In the genomic region with DNA sequence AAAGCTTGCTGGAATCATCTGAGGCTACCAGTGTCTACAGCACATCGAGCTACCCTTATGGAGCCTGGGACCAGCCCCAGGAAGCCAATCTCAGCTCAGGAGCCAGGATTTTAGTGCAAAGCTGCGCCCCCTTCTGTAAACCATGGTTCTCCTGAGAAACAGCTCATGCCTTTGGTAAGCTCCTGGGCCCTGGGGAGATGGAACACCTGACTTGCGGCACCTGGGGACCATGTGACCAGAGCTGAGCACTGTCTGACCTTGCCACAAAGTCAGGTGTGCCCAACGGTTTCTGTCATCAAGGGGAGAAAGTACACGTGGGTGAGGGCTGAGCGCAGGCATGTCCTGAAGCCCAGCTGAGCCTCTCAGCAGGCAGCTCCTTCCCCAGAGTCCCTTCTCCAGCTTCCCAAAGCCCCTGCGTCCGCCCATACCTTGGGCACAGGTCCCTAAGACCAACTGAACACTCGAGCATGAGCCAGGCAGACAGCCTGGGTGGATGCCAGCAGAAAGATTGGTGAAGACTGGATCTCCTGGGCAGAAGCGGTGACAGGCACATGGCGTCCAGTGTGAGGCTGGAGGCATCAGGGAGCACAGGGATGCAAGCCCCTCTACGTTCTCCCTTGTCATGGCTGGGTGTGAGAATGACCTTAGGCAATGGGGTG, we compare ENCODE assay signal across 12 cellular contexts. TPM values are rescaled to one million over a fixed set of nuclear protein-coding genes. Genes with fewer than 3 reads are reported as not detected.
DNase-seq lines count a peak whose midpoint lies in the region; ATAC-seq, FAIRE-seq and TF ChIP-seq lines count a peak whose summit lies in the region.
"Had no signal": no experiment of that assay in that cellular context is flagged by ENCODE, and none has a peak within 500 bp of the region (broad histone marks: within the 10 kb centered on the region; RNA-seq: fewer than 3 reads in every experiment).

No MANE protein-coding gene starts in this region.

- no peaks in the 10 kb centered on the region for H3K9me3 ChIP-seq in HepG2 (ENCODE audit: low read length)
- no peaks in the 10 kb centered on the region for H3K9me3 ChIP-seq in right lobe of liver
- no peaks in the 10 kb centered on the region for H3K9me3 ChIP-seq in kidney (ENCODE audit: control insufficient read depth in 1 of 2, low read length in 2 of 2)

- DNase-seq in HepG2 (ENCODE audit: low spot score) (no peak), right lobe of liver (no peak), RWPE1 (ENCODE audit: low spot score) (no peak), kidney (peak; percentile 77), retina (no peak)
- DNase-seq: activated CD4-positive, alpha-beta T cell treated with anti-CD3 and anti-CD28 coated beads for 1 hour; activated T-cell treated with anti-CD3 and anti-CD28 coated beads, Interleukin-2, amount 50 U/mL, for 4 hours; left ventricle myocardium superior; NCI-H748 treated with DMSO at 0.1 percent for 48 hours had no signal

- H3K4me1 ChIP-seq in HepG2 (ENCODE audit: insufficient read depth, low read length), result peaks cover 4% of the 10 kb centered on the region; the same call in 1 of the 2 replicates
- no peaks in the 10 kb centered on the region for H3K4me1 ChIP-seq in right lobe of liver
- H3K4me1 ChIP-seq in kidney (ENCODE audit: control insufficient read depth in 1 of 2, insufficient read depth in 1 of 2, low read depth in 1 of 2, low read length in 2 of 2), result peaks cover 4 to 7% of the 10 kb centered on the region in 2 donors

- POLR2A ChIA-PET in HepG2 (lab: Yijun Ruan, JAX) (no interaction called here), RWPE1 (lab: Yijun Ruan, JAX; ENCODE audit: low non-redundant PET) (no interaction called here)

- no peak overlapping the region for H3K9ac ChIP-seq in HepG2 (ENCODE audit: insufficient read depth, low read depth, low read length)
- H3K9ac ChIP-seq in kidney (ENCODE audit: low read length in 2 of 2), result peak overlapping the region; percentile 51 to 54

- TF ChIP-seq CTCF in HepG2 (CRISPR knock-in tag; IDR thresholded peaks at IDR 0.05) (peak; percentile 35; the same call in 1 of the 2 replicates), right lobe of liver (IDR thresholded peaks at IDR 0.05) (no peak), RWPE1 (conservative IDR thresholded peaks at IDR 0.05; ENCODE audit: low read depth) (no peak), kidney (IDR thresholded peaks at IDR 0.05; ENCODE audit: borderline replicate concordance, extremely low read depth, insufficient read depth) (no peak)

- ATAC-seq in HepG2, result peak; percentile 71
- no peak for ATAC-seq in right lobe of liver
- ATAC-seq in HG03196 (IDR thresholded peaks at IDR 0.05; ENCODE audit: unreplicated experiment), result no peak
- no peak for ATAC-seq in GM21619 (IDR thresholded peaks at IDR 0.05; ENCODE audit: unreplicated experiment)
- no peak for ATAC-seq in GM18907 (IDR thresholded peaks at IDR 0.05; ENCODE audit: unreplicated experiment)
- ATAC-seq: activated T-cell treated with anti-CD3 and anti-CD28 coated beads, Interleukin-2, amount 50 U/mL, for 4 hours had no signal

- no peaks in the 10 kb centered on the region for H4K20me1 ChIP-seq in HepG2 (ENCODE audit: insufficient read depth, low read length)

- no peak overlapping the region for H2AFZ ChIP-seq in HepG2 (ENCODE audit: low read length)

- 33% methylated on average over 10 of the region's 12 CpGs for WGBS in HepG2 (ENCODE audit: low lambda C conversion rate)
- 100% methylated on average over 1 of the region's 12 CpGs for WGBS in right lobe of liver (ENCODE audit: insufficient coverage, low coverage, low lambda C conversion rate, missing lambda C conversion rate)

- no TSS peak for BruUV-seq in HepG2 (replicated peaks; lab: Mats Ljungman, UMichigan)

- H3K4me2 ChIP-seq in HepG2 (ENCODE audit: low read depth, low read length), result no peak overlapping the region

- CTCF ChIA-PET in HepG2 (lab: Yijun Ruan, JAX; ENCODE audit: low intra/inter-chr PET ratio, low total read pairs) (interaction anchor here (1.3 kb wide), 1 partner anchor 26 kb away, joined by 4 read pairs; no protein-coding TSS in a partner anchor), RWPE1 (lab: Yijun Ruan, JAX) (interaction anchor here (0.5 to 1.2 kb wide), 4 partner anchors 17 to 230 kb away, joined by 3 to 4 read pairs (median 3); a partner anchor contains a TSS)

- no peak overlapping the region for H3K27ac ChIP-seq in HepG2 (ENCODE audit: extremely low read length, insufficient read depth, low read length)
- no peak overlapping the region for H3K27ac ChIP-seq in right lobe of liver
- H3K27ac ChIP-seq in RWPE1, result peak overlapping the region; percentile 64
- H3K27ac ChIP-seq in kidney (ENCODE audit: low read depth in 2 of 2, low read length in 2 of 2), result peak overlapping the region; percentile 88 to 91

- TF ChIP-seq RAD21 in HepG2 (CRISPR knock-in tag; IDR thresholded peaks at IDR 0.05), result no peak

- TF ChIP-seq EP300 in HepG2 (IDR thresholded peaks at IDR 0.05; ENCODE audit: low read depth in 2 of 2, low read length in 2 of 2) (no peak), HepG2 (CRISPR knock-in tag; IDR thresholded peaks at IDR 0.05; ENCODE audit: borderline replicate concordance) (no peak)

- FAIRE-seq in HepG2 (lab: Jason Lieb, UNC) (no peak), kidney (lab: Jason Lieb, UNC) (no peak)

- H3K36me3 ChIP-seq in HepG2 (replicated peaks in 1 of 2; ENCODE audit: control insufficient read depth in 1 of 2, insufficient read depth in 2 of 2, low read length in 2 of 2), result no peaks in the 10 kb centered on the region
- H3K36me3 ChIP-seq in right lobe of liver, result no peaks in the 10 kb centered on the region
- H3K36me3 ChIP-seq in kidney (ENCODE audit: control insufficient read depth in 1 of 2, insufficient read depth in 2 of 2, low read length in 2 of 2), result no peaks in the 10 kb centered on the region

- H3K4me3 ChIP-seq in HepG2 (replicated peaks in 1 of 3; ENCODE audit: insufficient read depth in 1 of 3, low read depth in 2 of 3, low read length in 3 of 3) (no peak overlapping the region), right lobe of liver (no peak overlapping the region), kidney (ENCODE audit: low read length in 2 of 2) (no peak overlapping the region)

- H3K27me3 ChIP-seq in HepG2 (ENCODE audit: control insufficient read depth in 1 of 2, insufficient read depth in 2 of 2, low read length in 2 of 2) (peaks cover 3 to 11% of the 10 kb centered on the region in 2 experiments; a peak in 2 of 5 replicates), right lobe of liver (no peaks in the 10 kb centered on the region)

- no peaks in the 10 kb centered on the region for H3K79me2 ChIP-seq in HepG2 (ENCODE audit: insufficient read depth, low read length)

- TF ChIP-seq POLR2A in HepG2 (IDR thresholded peaks at IDR 0.05; ENCODE audit: insufficient read depth in 1 of 2, low read depth in 2 of 2, low read length in 2 of 2), result no peak
- TF ChIP-seq POLR2A in right lobe of liver (IDR thresholded peaks at IDR 0.05), result no peak

- intact Hi-C loops in HepG2 (cut with micrococcal nuclease; ENCODE audit: unreplicated experiment) (no loop called here), right lobe of liver (cut with DNase I) (no loop called here), kidney (cut with DNase I) (no loop called here)

- in situ Hi-C loops in HepG2 (cut with HindIII; ENCODE audit: extremely low pct_ligation_motif_present, low pct_unique_long_range_greater_than_20kb), result no loop called here

TF ChIP-seq in HepG2, 621 proteins besides CTCF, POLR2A, EP300 and RAD21 (continues in another document):
- TF ChIP-seq, protein P1, sequence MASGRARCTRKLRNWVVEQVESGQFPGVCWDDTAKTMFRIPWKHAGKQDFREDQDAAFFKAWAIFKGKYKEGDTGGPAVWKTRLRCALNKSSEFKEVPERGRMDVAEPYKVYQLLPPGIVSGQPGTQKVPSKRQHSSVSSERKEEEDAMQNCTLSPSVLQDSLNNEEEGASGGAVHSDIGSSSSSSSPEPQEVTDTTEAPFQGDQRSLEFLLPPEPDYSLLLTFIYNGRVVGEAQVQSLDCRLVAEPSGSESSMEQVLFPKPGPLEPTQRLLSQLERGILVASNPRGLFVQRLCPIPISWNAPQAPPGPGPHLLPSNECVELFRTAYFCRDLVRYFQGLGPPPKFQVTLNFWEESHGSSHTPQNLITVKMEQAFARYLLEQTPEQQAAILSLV (CRISPR knock-in tag; IDR thresholded peaks at IDR 0.05; ENCODE audit: borderline replicate concordance), result no peak

RNA-seq across cellular contexts. Expression of a gene that starts 57.9 kb away (rescaled TPM):
- total RNA-seq in HepG2 (2016; rRNA removed; fragmentation: Illumina TruSeq; extraction: Trizol), result 0.62 and 0.88 TPM in 2 replicates
- total RNA-seq in HepG2 (2016; cell fraction: cytosol; rRNA removed; fragmentation: Illumina TruSeq; extraction: Trizol; ENCODE audit: low read depth), result 0.35 and 0.40 TPM in 2 replicates
- total RNA-seq in HepG2 (2016; cell fraction: insoluble cytoplasmic fraction; rRNA removed; fragmentation: Illumina TruSeq; extraction: Trizol), result 0.42 and 0.65 TPM in 2 replicates
- total RNA-seq in HepG2 (2016; cell fraction: membrane; rRNA removed; fragmentation: Illumina TruSeq; extraction: Trizol), result 0.52 and 0.53 TPM in 2 replicates
- total RNA-seq in HepG2 (2016; cell fraction: nucleus; rRNA removed; fragmentation: Illumina TruSeq; extraction: Trizol), result 0.38 and 0.71 TPM in 2 replicates
- polyA plus RNA-seq in HepG2 (2011; rRNA removed), result 0.13 and 0.22 TPM in 2 replicates
- polyA plus RNA-seq in HepG2 (2011; cell fraction: cytosol; rRNA removed), result 0.13 and 0.24 TPM in 2 replicates
- polyA plus RNA-seq in HepG2 (2011; cell fraction: nucleus; rRNA removed), result 0.12 and 0.23 TPM in 2 replicates
- 0.16 TPM in 1 of 2 replicates, not detected in the other for polyA plus RNA-seq in HepG2 (2012)
- 0.12 and 0.17 TPM in 2 replicates for polyA plus RNA-seq in HepG2 (2016; cell fraction: cytosol; fragmentation: Illumina TruSeq; extraction: Trizol; ENCODE audit: low read depth)
- polyA plus RNA-seq in HepG2 (2016; cell fraction: insoluble cytoplasmic fraction; fragmentation: Illumina TruSeq; extraction: Trizol; ENCODE audit: low read depth), result 0.46 and 0.58 TPM in 2 replicates
- polyA plus RNA-seq in HepG2 (2016; cell fraction: membrane; fragmentation: Illumina TruSeq; extraction: Trizol; ENCODE audit: low read depth), result 0.20 and 0.32 TPM in 2 replicates
- 0.37 and 0.77 TPM in 2 replicates for polyA plus RNA-seq in HepG2 (2016; cell fraction: nucleus; fragmentation: Illumina TruSeq; extraction: Trizol; ENCODE audit: insufficient read depth, low read depth)
- 0.96 and 5.4 TPM in 2 replicates for polyA minus RNA-seq in HepG2 (2011; rRNA and poly(A)+ RNA removed; ENCODE audit: low replicate concordance)
- polyA minus RNA-seq in HepG2 (2011; cell fraction: cytosol; rRNA and poly(A)+ RNA removed), result not detected in 2 replicates
- 0.37 and 0.39 TPM in 2 replicates for polyA minus RNA-seq in HepG2 (2011; cell fraction: nucleus; rRNA and poly(A)+ RNA removed)
- total RNA-seq in right lobe of liver, result under 1 TPM in 4 of 6 experiments, not detected in 2; 0.11 to 0.49 (median 0.29) TPM
- total RNA-seq in kidney, result 10.2 TPM
- polyA plus RNA-seq in kidney (ENCODE audit: insufficient read depth, low read depth, low replicate concordance), result 12.6 TPM

Comparison
In these comparisons a context has a peak if more than half of its experiments do, and no peak if none do; other contexts are left out.
1. H3K27ac ChIP-seq: peak in RWPE1 (single experiment) and kidney (2 of 2); none in HepG2 (single experiment) and right lobe of liver (0 of 3).